In genomic region chr18:48666613-48667012, GRCh38 we compare ENCODE assay signal across 22 cellular contexts.
"Had no signal": no experiment of that assay in that cellular context is flagged by ENCODE, and none has a peak within 500 bp of the region (broad histone marks: within the 10 kb centered on the region; RNA-seq: fewer than 3 reads in every experiment).

No MANE protein-coding gene starts in this region.

- H3K4me3 ChIP-seq: left ventricle myocardium inferior, lung, neural progenitor cell, ovary, prostate gland, skin epidermis, transverse colon, upper lobe of left lung had no signal

- H2AFZ ChIP-seq: neural progenitor cell had no signal

- H3K9ac ChIP-seq: neural progenitor cell had no signal

- H3K36me3 ChIP-seq: neural progenitor cell, prostate gland had no signal

- H3K27ac ChIP-seq: left ventricle myocardium inferior, neural progenitor cell, ovary, prostate gland, skin epidermis, transverse colon, upper lobe of left lung had no signal

- H3K27ac Mint-ChIP-seq: immature natural killer cell; naive B cell; natural killer cell; nephron progenitor cell; neural progenitor cell; stimulated activated effector memory CD8-positive, alpha-beta T cell treated with anti-CD3 and anti-CD28 coated beads, Interleukin-12 subunit alpha, Interleukin-12 subunit beta, amount 100 ng/mL, for 72 hours; stimulated activated naive CD8-positive, alpha-beta T cell treated with anti-CD3 and anti-CD28 coated beads, Interleukin-15, amount 100 ng/mL, for 72 hours had no signal

- H3K27me3 Mint-ChIP-seq: naive B cell; stimulated activated naive CD8-positive, alpha-beta T cell treated with anti-CD3 and anti-CD28 coated beads, Interleukin-15, amount 100 ng/mL, for 72 hours had no signal

- H3K4me1 ChIP-seq: neural progenitor cell had no signal

- H3K27me3 ChIP-seq: neural progenitor cell, ovary, transverse colon, upper lobe of left lung had no signal

- ATAC-seq: natural killer cell; right cardiac atrium; sciatic nerve; stimulated activated effector memory CD8-positive, alpha-beta T cell treated with anti-CD3 and anti-CD28 coated beads, Interleukin-12 subunit alpha, Interleukin-12 subunit beta, amount 100 ng/mL, for 72 hours; stimulated activated naive CD8-positive, alpha-beta T cell treated with anti-CD3 and anti-CD28 coated beads, Interleukin-15, amount 100 ng/mL, for 72 hours had no signal

- H3K4me2 ChIP-seq: neural progenitor cell had no signal

- H3K9me3 ChIP-seq: prostate gland, transverse colon had no signal

- H3K4me3 Mint-ChIP-seq: immature natural killer cell; naive B cell; natural killer cell; nephron progenitor cell; neural progenitor cell; stimulated activated effector memory CD8-positive, alpha-beta T cell treated with anti-CD3 and anti-CD28 coated beads, Interleukin-12 subunit alpha, Interleukin-12 subunit beta, amount 100 ng/mL, for 72 hours; stimulated activated naive CD8-positive, alpha-beta T cell treated with anti-CD3 and anti-CD28 coated beads, Interleukin-15, amount 100 ng/mL, for 72 hours had no signal

- H3K4me1 Mint-ChIP-seq: immature natural killer cell; stimulated activated naive CD8-positive, alpha-beta T cell treated with anti-CD3 and anti-CD28 coated beads, Interleukin-15, amount 100 ng/mL, for 72 hours had no signal

- DNase-seq: hypothalamus; immature natural killer cell; kidney; left ventricle myocardium inferior; naive B cell; natural killer cell; nephron progenitor cell; retina; right cardiac atrium; stimulated activated CD4-positive, alpha-beta T cell treated with anti-CD3 and anti-CD28 coated beads, Interleukin-4, amount 100 ng/mL, for 24 hours; stimulated activated naive CD4-positive, alpha-beta T cell treated with Interleukin-2 at 50 U/mL for 16 hours; stimulated activated naive CD8-positive, alpha-beta T cell treated with anti-CD3 and anti-CD28 coated beads, Interleukin-15, amount 100 ng/mL, for 72 hours; substantia nigra; transverse colon; upper lobe of left lung had no signal
